9 cellular contexts compared by ENCODE assay signal in genomic region chr20:61253264-61253639, GRCh38. TPM values are rescaled to one million over a fixed set of nuclear protein-coding genes. Genes with fewer than 3 reads are reported as not detected.
DNase-seq lines count a peak whose midpoint lies in the region; ATAC-seq and TF ChIP-seq lines count a peak whose summit lies in the region.
"Had no signal": no experiment of that assay in that cellular context is flagged by ENCODE, and none has a peak within 500 bp of the region (broad histone marks: within the 10 kb centered on the region; RNA-seq: fewer than 3 reads in every experiment).

No MANE protein-coding gene starts in this region.

- CTCF ChIA-PET in activated naive CD4-positive, alpha-beta T cell treated with anti-CD3 and anti-CD28 coated beads for 36 hours (lab: Charles Lee) = no interaction called here

- H3K4me1 Mint-ChIP-seq in activated naive CD4-positive, alpha-beta T cell treated with anti-CD3 and anti-CD28 coated beads for 36 hours (ENCODE audit: low read depth) = peaks cover 2% of the 10 kb centered on the region
- H3K4me1 Mint-ChIP-seq: activated CD4-positive, alpha-beta T cell treated with anti-CD3 and anti-CD28 coated beads, Interleukin-2, amount 10 ng/mL, durations not matched to agents 24 days and 14 days had no signal

- H3K27ac ChIP-seq in body of pancreas (no peak overlapping the region), iPS-18a (ENCODE audit: low read length) (no peak overlapping the region), thymus (ENCODE audit: low read depth) (no peak overlapping the region)

- H3K36me3 Mint-ChIP-seq in activated naive CD4-positive, alpha-beta T cell treated with anti-CD3 and anti-CD28 coated beads for 36 hours (ENCODE audit: low read depth) = no peaks in the 10 kb centered on the region

- no peak overlapping the region for H3K4me3 Mint-ChIP-seq in activated naive CD4-positive, alpha-beta T cell treated with anti-CD3 and anti-CD28 coated beads for 36 hours
- H3K4me3 Mint-ChIP-seq: activated CD4-positive, alpha-beta T cell treated with anti-CD3 and anti-CD28 coated beads, Interleukin-2, amount 10 ng/mL, durations not matched to agents 24 days and 14 days had no signal

- peaks cover 0 to 15% of the 10 kb centered on the region in 2 donors for H3K27me3 ChIP-seq in body of pancreas
- H3K27me3 ChIP-seq in iPS-18a (ENCODE audit: control insufficient read depth, insufficient read depth, low read length) = peaks cover 80% of the 10 kb centered on the region
- peaks cover 49% of the 10 kb centered on the region for H3K27me3 ChIP-seq in thymus (ENCODE audit: control insufficient read depth, insufficient read depth)

- TF ChIP-seq CTCF in body of pancreas (IDR thresholded peaks at IDR 0.05) = peak in 1 of 7 experiments; percentile 20

- TF ChIP-seq POLR2A in body of pancreas (IDR thresholded peaks at IDR 0.05) = no peak

- no peak overlapping the region for H3K4me3 ChIP-seq in body of pancreas
- peak overlapping the region; percentile 64 for H3K4me3 ChIP-seq in iPS-18a (ENCODE audit: low read length)
- H3K4me3 ChIP-seq in thymus (ENCODE audit: low read length) = peak overlapping the region; percentile 40

- peaks cover under 1% of the 10 kb centered on the region for H3K9me3 Mint-ChIP-seq in activated naive CD4-positive, alpha-beta T cell treated with anti-CD3 and anti-CD28 coated beads for 36 hours
- H3K9me3 Mint-ChIP-seq: activated CD4-positive, alpha-beta T cell treated with anti-CD3 and anti-CD28 coated beads, Interleukin-2, amount 10 ng/mL, durations not matched to agents 24 days and 14 days had no signal

- 0 to 1% methylated on average over 11 to 48 of the region's 51 CpGs for WGBS in body of pancreas, 2 donors
- WGBS in thymus = 1% methylated on average over 51 of the region's 51 CpGs

- H3K36me3 ChIP-seq in body of pancreas (replicated peaks in 1 of 2; ENCODE audit: insufficient read depth in 1 of 2, low read depth in 2 of 2) (no peaks in the 10 kb centered on the region), iPS-18a (ENCODE audit: control insufficient read depth, low read depth, low read length) (peaks cover 9% of the 10 kb centered on the region), thymus (ENCODE audit: control insufficient read depth, insufficient read depth) (no peaks in the 10 kb centered on the region)

- H3K9me3 ChIP-seq in body of pancreas (no peaks in the 10 kb centered on the region), iPS-18a (ENCODE audit: control insufficient read depth, low read depth, low read length) (no peaks in the 10 kb centered on the region), thymus (ENCODE audit: control insufficient read depth) (no peaks in the 10 kb centered on the region)

- H3K4me1 ChIP-seq in body of pancreas (peaks cover 19% of the 10 kb centered on the region), iPS-18a (ENCODE audit: control insufficient read depth, low read depth, low read length) (peaks cover 7% of the 10 kb centered on the region), thymus (ENCODE audit: control insufficient read depth, insufficient read depth, low read length) (no peaks in the 10 kb centered on the region)

- no peak overlapping the region for H3K9ac ChIP-seq in iPS-18a (ENCODE audit: low read length)

- intact Hi-C loops in body of pancreas (cut with DNase I) = no loop called here
- intact Hi-C loops in activated naive CD4-positive, alpha-beta T cell treated with anti-CD3 and anti-CD28 coated beads for 36 hours (cut with micrococcal nuclease) = no loop called here

- DNase-seq in NCI-H748 (lab: John Stamatoyannopoulos, UW; ENCODE audit: unreplicated experiment) (peak; percentile 43), NCI-H748 treated with DMSO at 0.1 percent for 48 hours (lab: John Stamatoyannopoulos, UW) (no peak), body of pancreas (peak in 1 of 4 donors; percentile 19)
- no peak for DNase-seq in stimulated activated naive CD4-positive, alpha-beta T cell (lab: John Stamatoyannopoulos, UW)
- no peak for DNase-seq in activated naive CD4-positive, alpha-beta T cell treated with anti-CD3 and anti-CD28 coated beads for 36 hours
- DNase-seq: activated CD4-positive, alpha-beta T cell treated with anti-CD3 and anti-CD28 coated beads, Interleukin-2, amount 10 ng/mL, durations not matched to agents 24 days and 14 days had no signal

- no peak overlapping the region for H3K27ac Mint-ChIP-seq in activated naive CD4-positive, alpha-beta T cell treated with anti-CD3 and anti-CD28 coated beads for 36 hours
- H3K27ac Mint-ChIP-seq: activated CD4-positive, alpha-beta T cell treated with anti-CD3 and anti-CD28 coated beads, Interleukin-2, amount 10 ng/mL, durations not matched to agents 24 days and 14 days had no signal

- H3K27me3 Mint-ChIP-seq in activated naive CD4-positive, alpha-beta T cell treated with anti-CD3 and anti-CD28 coated beads for 36 hours (ENCODE audit: low read depth) = peaks cover 59% of the 10 kb centered on the region

- ATAC-seq in body of pancreas (peak; percentile 15), GM18873 (IDR thresholded peaks at IDR 0.05; ENCODE audit: low FRiP score, unreplicated experiment) (no peak)

RNA-seq across cellular contexts. Expression of gene CDH4, which starts 1.2 kb away (rescaled TPM):
- under 1 TPM; 0.33 to 0.52 TPM for total RNA-seq in body of pancreas
- polyA plus RNA-seq in thymus = 0.34 TPM
- under 1 TPM; 0.10 to 0.15 TPM for total RNA-seq in activated naive CD4-positive, alpha-beta T cell treated with anti-CD3 and anti-CD28 coated beads for 36 hours
- total RNA-seq: activated CD4-positive, alpha-beta T cell treated with anti-CD3 and anti-CD28 coated beads, Interleukin-2, amount 10 ng/mL, durations not matched to agents 24 days and 14 days had no signal

Comparison
In these comparisons a context has a peak if more than half of its experiments do, and no peak if none do; other contexts are left out.
1. H3K4me3 ChIP-seq: peak in iPS-18a (single experiment) and thymus (single experiment); none in body of pancreas (0 of 2).